15 cellular contexts compared by ENCODE assay signal in the genomic region with DNA sequence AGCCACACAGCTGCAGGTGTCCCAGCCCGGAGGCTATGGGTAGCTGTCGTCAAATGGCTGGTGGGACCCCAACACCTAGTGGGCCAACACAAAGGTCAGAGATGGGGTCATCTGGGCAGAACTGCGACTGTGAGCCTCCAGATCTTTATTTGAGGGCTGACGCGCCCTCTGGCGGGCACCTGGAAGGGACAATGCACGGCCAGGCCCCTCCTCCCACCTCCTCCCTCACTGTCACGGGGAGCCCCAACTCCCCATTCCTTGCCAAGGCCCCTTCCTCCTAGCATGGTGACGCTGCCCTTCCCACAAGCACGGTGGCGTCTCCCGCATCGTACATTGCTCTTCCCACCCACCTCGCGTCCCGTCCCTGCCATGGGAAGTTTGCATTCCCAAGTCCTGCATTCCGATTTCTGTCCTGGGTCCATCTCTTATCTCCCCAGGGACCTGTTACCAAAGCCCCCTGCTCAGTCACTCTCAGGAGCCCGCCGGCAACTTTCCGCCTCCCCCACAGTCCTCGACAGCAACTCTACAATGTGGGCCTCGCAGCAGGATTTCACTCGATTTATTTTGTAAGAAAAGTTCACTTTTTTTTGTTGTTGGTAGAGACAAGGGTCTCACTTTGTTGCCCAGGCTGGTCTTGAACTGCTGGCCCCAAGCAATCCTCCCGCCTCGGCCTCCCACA. TPM values are rescaled to one million over a fixed set of nuclear protein-coding genes. Genes with fewer than 3 reads are reported as not detected.
A peak's percentile ranks its signal among the peaks of the same experiment; 100 is the strongest.
DNase-seq lines count a peak whose midpoint lies in the region; ATAC-seq and TF ChIP-seq lines count a peak whose summit lies in the region.
"Had no signal": no experiment of that assay in that cellular context is flagged by ENCODE, and none has a peak within 500 bp of the region (broad histone marks: within the 10 kb centered on the region; RNA-seq: fewer than 3 reads in every experiment).

No MANE protein-coding gene starts in this region.

- no peaks in the 10 kb centered on the region for H3K4me1 Mint-ChIP-seq in mesothelial cell of epicardium

- CTCF ChIA-PET in Panc1 (lab: Charles Lee): no interaction called here

- DNase-seq in DMS 273 (lab: John Stamatoyannopoulos, UW; ENCODE audit: unreplicated experiment) (peak; percentile 58), DMS 273 treated with DMSO at 0.1 percent for 48 hours (lab: John Stamatoyannopoulos, UW) (no peak), Panc1 (ENCODE audit: low read depth, low spot score) (no peak), iPS-NIHi11 (ENCODE audit: low spot score) (peak; percentile 87), COLO829 (ENCODE audit: low spot score) (no peak), mesothelial cell of epicardium (ENCODE audit: low spot score in 2 of 2, unreplicated experiment in 2 of 2) (no peak), DMS153 (lab: John Stamatoyannopoulos, UW) (no peak)
- DNase-seq: activated CD8-positive, alpha-beta memory T cell treated with anti-CD3 and anti-CD28 coated beads, Interleukin-2, amount 10 ng/mL, durations not matched to agents 7 days and 5 days; amygdala; midbrain; NCI-H1694 had no signal

- TF ChIP-seq CTCF in GM12875 (IDR thresholded peaks at IDR 0.05; ENCODE audit: borderline replicate concordance, insufficient read depth, low read depth, low read length): peak; percentile 13; the same call in 1 of the 2 replicates
- TF ChIP-seq CTCF in Panc1 (IDR thresholded peaks at IDR 0.05): peak; percentile 65
- TF ChIP-seq CTCF in mesothelial cell of epicardium (IDR thresholded peaks at IDR 0.05; ENCODE audit: unreplicated experiment): no peak

- H3K4me1 ChIP-seq in Panc1 (ENCODE audit: control insufficient read depth, insufficient read depth, low read length): no peaks in the 10 kb centered on the region

- no TSS peak for BruUV-seq in Panc1 (replicated peaks; lab: Mats Ljungman, UMichigan)

- peaks cover 11% of the 10 kb centered on the region for H3K36me3 Mint-ChIP-seq in mesothelial cell of epicardium

- H3K27ac ChIP-seq in Panc1 (ENCODE audit: low read length): no peak overlapping the region

- no peaks in the 10 kb centered on the region for H3K27me3 ChIP-seq in Panc1 (ENCODE audit: control insufficient read depth, insufficient read depth, low read length)

- H3K27ac Mint-ChIP-seq in mesothelial cell of epicardium: no peak overlapping the region
- H3K27ac Mint-ChIP-seq: activated CD8-positive, alpha-beta memory T cell treated with anti-CD3 and anti-CD28 coated beads, Interleukin-2, amount 10 ng/mL, durations not matched to agents 7 days and 5 days had no signal

- intact Hi-C loops in Panc1 (cut with micrococcal nuclease; ENCODE audit: unreplicated experiment): no loop called here

- POLR2A ChIA-PET in Panc1 (lab: Charles Lee): no interaction called here

- no peaks in the 10 kb centered on the region for H3K9me3 ChIP-seq in Panc1 (ENCODE audit: control insufficient read depth, insufficient read depth, low read depth, low read length)

- H3K36me3 ChIP-seq in Panc1 (ENCODE audit: control insufficient read depth, insufficient read depth, low read length): no peaks in the 10 kb centered on the region

- peaks cover 20% of the 10 kb centered on the region for H3K9me3 Mint-ChIP-seq in mesothelial cell of epicardium

- no peak overlapping the region for H3K4me3 Mint-ChIP-seq in mesothelial cell of epicardium
- H3K4me3 Mint-ChIP-seq: activated CD8-positive, alpha-beta memory T cell treated with anti-CD3 and anti-CD28 coated beads, Interleukin-2, amount 10 ng/mL, durations not matched to agents 7 days and 5 days had no signal

- in situ Hi-C loops in Panc1 (cut with HindIII; ENCODE audit: low pct_unique_long_range_greater_than_20kb, low sequenced_read_pairs): no loop called here

- ATAC-seq in Panc1: no peak
- ATAC-seq: activated CD8-positive, alpha-beta memory T cell treated with anti-CD3 and anti-CD28 coated beads, Interleukin-2, amount 10 ng/mL, durations not matched to agents 7 days and 5 days had no signal

- peaks cover 46% of the 10 kb centered on the region for H3K27me3 Mint-ChIP-seq in mesothelial cell of epicardium (ENCODE audit: low read depth)

- H3K4me3 ChIP-seq in GM12875 (ENCODE audit: low read depth, low read length) (no peak overlapping the region), Panc1 (ENCODE audit: low read depth in 2 of 2, low read length in 2 of 2) (no peak overlapping the region)

RNA-seq across cellular contexts. Expression of a gene that starts 1.0 kb away (rescaled TPM):
- not detected for total RNA-seq in Panc1 (2021; ENCODE audit: unreplicated experiment)
- polyA plus RNA-seq in Panc1 (2012; ENCODE audit: insufficient read length): not detected
- total RNA-seq in mesothelial cell of epicardium: not detected in 3 replicates
- total RNA-seq: A172; activated CD8-positive, alpha-beta memory T cell treated with anti-CD3 and anti-CD28 coated beads, Interleukin-2, amount 10 ng/mL, durations not matched to agents 7 days and 5 days; subcutaneous adipose tissue; T-helper 2 cell treated with Interferon-gamma antibody and Interleukin-4, amounts not matched to agents 100 ng/mL and 5 ng/mL, for 36 hours had no signal

RNA-seq across cellular contexts. Expression of a gene that starts 21.2 kb away (rescaled TPM):
- total RNA-seq in Panc1 (2021; ENCODE audit: unreplicated experiment): 5.2 TPM
- 4.9 TPM for polyA plus RNA-seq in Panc1 (2012; ENCODE audit: insufficient read length)
- total RNA-seq in mesothelial cell of epicardium: 12.3 to 16.4 TPM (median 12.8 TPM) in 3 replicates

RNA-seq across cellular contexts. Expression of a gene that starts 48.3 kb away (rescaled TPM):
- total RNA-seq in Panc1 (2021; ENCODE audit: unreplicated experiment) (2.5 TPM), mesothelial cell of epicardium (7.2 to 8.4 TPM (median 7.3 TPM) in 3 replicates)
- polyA plus RNA-seq in Panc1 (2012; ENCODE audit: insufficient read length): 0.99 TPM

Comparison
In these comparisons a context has a peak if more than half of its experiments do, and no peak if none do; other contexts are left out.
1. DNase-seq: peak in DMS 273 (single experiment) and iPS-NIHi11 (single experiment); none in DMS 273 treated with DMSO at 0.1 percent for 48 hours (single experiment), Panc1 (single experiment), COLO829 (single experiment), mesothelial cell of epicardium (0 of 2) and DMS153 (single experiment).